20 cellular contexts compared by ENCODE assay signal in genomic region chrX:31170792-31171191, GRCh38.
A peak's percentile ranks its signal among the peaks of the same experiment; 100 is the strongest.
DNase-seq lines count a peak whose midpoint lies in the region; ATAC-seq, FAIRE-seq and TF ChIP-seq lines count a peak whose summit lies in the region.
"Had no signal": no experiment of that assay in that cellular context is flagged by ENCODE, and none has a peak within 500 bp of the region (broad histone marks: within the 10 kb centered on the region; RNA-seq: fewer than 3 reads in every experiment).

No MANE protein-coding gene starts in this region.

- no peak overlapping the region for H3K9ac ChIP-seq in astrocyte (ENCODE audit: low read length)
- H3K9ac ChIP-seq: BLaER1 treated with 17β-estradiol and CSF1 and Interleukin-3, amounts not matched to agents 10 nM and 100 nM had no signal

- no peak for TF ChIP-seq CTCF in astrocyte (IDR thresholded peaks at IDR 0.05; ENCODE audit: insufficient read depth, low read depth, low read length)

- H3K36me3 Mint-ChIP-seq in astrocyte (ENCODE audit: low read depth, unreplicated experiment) (peaks cover 7% of the 10 kb centered on the region), naive B cell (no peaks in the 10 kb centered on the region)
- H3K36me3 Mint-ChIP-seq: CD14-positive monocyte; CD8-positive, alpha-beta memory T cell had no signal

- H3K9me3 ChIP-seq in astrocyte (ENCODE audit: insufficient read depth, low read depth, low read length): no peaks in the 10 kb centered on the region
- H3K9me3 ChIP-seq: BE2C, HAP-1 had no signal

- H3K27me3 ChIP-seq in astrocyte (ENCODE audit: insufficient read depth, low read length): no peaks in the 10 kb centered on the region
- H3K27me3 ChIP-seq: BE2C had no signal

- H3K4me1 ChIP-seq in astrocyte (ENCODE audit: insufficient read depth, low read length): no peaks in the 10 kb centered on the region
- H3K4me1 ChIP-seq: BE2C; BLaER1 treated with 17β-estradiol and CSF1 and Interleukin-3, amounts not matched to agents 10 nM and 100 nM; HAP-1 had no signal

- ATAC-seq in naive B cell (ENCODE audit: low read depth in 2 of 2): peak; percentile 59 to 63

- H3K27ac ChIP-seq in astrocyte (ENCODE audit: low read depth, low read length): no peak overlapping the region
- H3K27ac ChIP-seq: BLaER1 treated with 17β-estradiol and CSF1 and Interleukin-3, amounts not matched to agents 10 nM and 100 nM had no signal

- no peaks in the 10 kb centered on the region for H4K20me1 ChIP-seq in astrocyte (ENCODE audit: insufficient read depth, low read length)
- H4K20me1 ChIP-seq: BLaER1 treated with 17β-estradiol and CSF1 and Interleukin-3, amounts not matched to agents 10 nM and 100 nM had no signal

- no peak overlapping the region for H3K27ac Mint-ChIP-seq in astrocyte (ENCODE audit: unreplicated experiment)
- peak overlapping the region in 5 of 6 donors; percentile 56 to 75 (median 66) for H3K27ac Mint-ChIP-seq in naive B cell
- H3K27ac Mint-ChIP-seq: CD14-positive monocyte; CD4-positive, alpha-beta T cell; CD8-positive, alpha-beta memory T cell; HFFc6 had no signal

- H3K4me1 Mint-ChIP-seq in astrocyte (ENCODE audit: low read depth, unreplicated experiment): peaks cover 3% of the 10 kb centered on the region
- H3K4me1 Mint-ChIP-seq in naive B cell: peaks cover 14 to 24% (median 18%) of the 10 kb centered on the region in 3 donors
- H3K4me1 Mint-ChIP-seq: CD14-positive monocyte; CD8-positive, alpha-beta memory T cell had no signal

- no peaks in the 10 kb centered on the region for H3K27me3 Mint-ChIP-seq in astrocyte (ENCODE audit: low read depth, unreplicated experiment)
- H3K27me3 Mint-ChIP-seq in naive B cell: no peaks in the 10 kb centered on the region
- H3K27me3 Mint-ChIP-seq: CD4-positive, alpha-beta T cell had no signal

- H3K4me3 ChIP-seq in astrocyte (ENCODE audit: insufficient read depth, low read depth, low read length): no peak overlapping the region
- H3K4me3 ChIP-seq: BLaER1 treated with 17β-estradiol and CSF1 and Interleukin-3, amounts not matched to agents 10 nM and 100 nM; HAP-1 had no signal

- H2AFZ ChIP-seq in astrocyte (ENCODE audit: low read depth, low read length): no peak overlapping the region

- DNase-seq in HTR-8/SVneo (ENCODE audit: insufficient read length, low spot score) (no peak), astrocyte (ENCODE audit: low read depth) (no peak), naive B cell (peak; percentile 29), SKM-1 (lab: John Stamatoyannopoulos, UW; ENCODE audit: unreplicated experiment) (no peak), NCI-H2029 treated with DMSO at 0.1 percent for 48 hours (lab: John Stamatoyannopoulos, UW) (no peak), NCI-H146 (lab: John Stamatoyannopoulos, UW) (no peak)
- DNase-seq: BE2C; CD4-positive, alpha-beta T cell; CD8-positive, alpha-beta memory T cell; DMS 273 treated with DMSO at 0.1 percent for 48 hours; DMS79; EL; GDM1; GOT3; HFFc6 had no signal

- H3K4me2 ChIP-seq in astrocyte (ENCODE audit: low read length): no peak overlapping the region
- H3K4me2 ChIP-seq: BLaER1 treated with 17β-estradiol and CSF1 and Interleukin-3, amounts not matched to agents 10 nM and 100 nM had no signal

- FAIRE-seq in HTR-8/SVneo (lab: Jason Lieb, UNC) (peak; percentile 73), astrocyte (lab: Jason Lieb, UNC) (peak; percentile 89)
- FAIRE-seq: D721Med, H54 had no signal

- no peaks in the 10 kb centered on the region for H3K36me3 ChIP-seq in astrocyte (ENCODE audit: insufficient read depth, low read length)
- H3K36me3 ChIP-seq: BE2C, HAP-1 had no signal

- H3K4me3 Mint-ChIP-seq in astrocyte (ENCODE audit: unreplicated experiment) (no peak overlapping the region), naive B cell (no peak overlapping the region)
- H3K4me3 Mint-ChIP-seq: CD14-positive monocyte; CD4-positive, alpha-beta T cell; CD8-positive, alpha-beta memory T cell; HFFc6 had no signal

- no peaks in the 10 kb centered on the region for H3K79me2 ChIP-seq in astrocyte (ENCODE audit: insufficient read depth, low read length)

- H3K9me3 Mint-ChIP-seq in astrocyte (ENCODE audit: unreplicated experiment): no peaks in the 10 kb centered on the region
- H3K9me3 Mint-ChIP-seq in naive B cell: peaks cover 0 to 4% (median 0%) of the 10 kb centered on the region in 7 donors
- H3K9me3 Mint-ChIP-seq: CD14-positive monocyte; CD4-positive, alpha-beta T cell; HFFc6 had no signal
